In the genomic region with DNA sequence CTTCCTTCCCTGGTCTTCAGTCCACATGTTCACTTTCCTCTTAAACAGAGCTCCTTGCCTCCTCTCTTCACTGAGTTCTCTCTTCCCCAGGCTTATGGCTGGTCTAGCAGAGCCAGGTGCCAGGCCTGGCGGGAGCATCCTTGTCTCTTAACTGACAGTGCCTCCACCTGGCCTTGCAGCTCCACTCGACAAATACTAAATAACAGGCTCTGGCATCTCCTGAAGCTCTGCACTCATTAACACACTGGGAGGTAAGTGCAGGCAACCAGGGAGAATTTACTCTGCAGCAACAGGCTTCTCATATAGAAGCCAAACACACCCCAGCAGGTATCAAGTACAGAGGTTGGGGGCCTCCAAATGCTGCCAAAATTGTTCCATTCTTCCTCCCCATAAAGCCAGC, we compare ENCODE assay signal across 18 cellular contexts.
A peak's percentile ranks its signal among the peaks of the same experiment; 100 is the strongest.
DNase-seq lines count a peak whose midpoint lies in the region; ATAC-seq and TF ChIP-seq lines count a peak whose summit lies in the region.
"Had no signal": no experiment of that assay in that cellular context is flagged by ENCODE, and none has a peak within 500 bp of the region (broad histone marks: within the 10 kb centered on the region; RNA-seq: fewer than 3 reads in every experiment).

No MANE protein-coding gene starts in this region.

- H3F3A ChIP-seq in neural progenitor cell (ENCODE audit: low read depth): no peaks in the 10 kb centered on the region

- peak overlapping the region; percentile 30 for H3K27ac Mint-ChIP-seq in neural progenitor cell
- no peak overlapping the region for H3K27ac Mint-ChIP-seq in stimulated activated naive B cell treated with anti-CD40 and anti-IgM and Interleukin-4, amounts not matched to agents 10 μg/mL and 1 μg/mL and 100 μg/mL, for 72 hours
- H3K27ac Mint-ChIP-seq: activated naive CD8-positive, alpha-beta T cell treated with anti-CD3 and anti-CD28 coated beads, Interleukin-2, amount 50 U/mL, for 24 hours had no signal

- peak; percentile 60 for DNase-seq in NCI-H187 treated with DMSO at 0.1 percent for 48 hours (lab: John Stamatoyannopoulos, UW)
- DNase-seq in NCI-H748 (lab: John Stamatoyannopoulos, UW; ENCODE audit: unreplicated experiment): peak; percentile 98
- DNase-seq in neural progenitor cell (ENCODE audit: low spot score): peak; percentile 20
- DNase-seq in H7: no peak
- DNase-seq in GDM1 (lab: John Stamatoyannopoulos, UW): no peak
- DNase-seq in stimulated activated naive B cell treated with anti-CD40 and anti-IgM and Interleukin-4, amounts not matched to agents 10 μg/mL and 1 μg/mL and 100 μg/mL, for 72 hours: no peak
- DNase-seq: activated CD8-positive, alpha-beta memory T cell treated with anti-CD3 and anti-CD28 coated beads for 24 hours; activated naive CD8-positive, alpha-beta T cell treated with anti-CD3 and anti-CD28 coated beads, Interleukin-2, amount 50 U/mL, for 24 hours; dermis blood vessel endothelial cell; left colon; MG63; midbrain; SIG-M5 had no signal

- peaks cover 36% of the 10 kb centered on the region for H3K4me1 Mint-ChIP-seq in neural progenitor cell
- no peaks in the 10 kb centered on the region for H3K4me1 Mint-ChIP-seq in stimulated activated naive B cell treated with anti-CD40 and anti-IgM and Interleukin-4, amounts not matched to agents 10 μg/mL and 1 μg/mL and 100 μg/mL, for 72 hours
- H3K4me1 Mint-ChIP-seq: activated naive CD8-positive, alpha-beta T cell treated with anti-CD3 and anti-CD28 coated beads, Interleukin-2, amount 50 U/mL, for 24 hours had no signal

- no peaks in the 10 kb centered on the region for H3K36me3 Mint-ChIP-seq in neural progenitor cell
- H3K36me3 Mint-ChIP-seq in stimulated activated naive B cell treated with anti-CD40 and anti-IgM and Interleukin-4, amounts not matched to agents 10 μg/mL and 1 μg/mL and 100 μg/mL, for 72 hours: no peaks in the 10 kb centered on the region

- H3K27ac ChIP-seq in HEK293 (ENCODE audit: extremely low read depth, low read depth, low read length) (no peak overlapping the region), neural progenitor cell (no peak overlapping the region)

- H3K4me1 ChIP-seq in HEK293 (ENCODE audit: control insufficient read depth, insufficient read depth, low read length) (no peaks in the 10 kb centered on the region), neural progenitor cell (peaks cover 13% of the 10 kb centered on the region)

- H3K4me3 Mint-ChIP-seq in neural progenitor cell: no peak overlapping the region
- no peak overlapping the region for H3K4me3 Mint-ChIP-seq in stimulated activated naive B cell treated with anti-CD40 and anti-IgM and Interleukin-4, amounts not matched to agents 10 μg/mL and 1 μg/mL and 100 μg/mL, for 72 hours
- H3K4me3 Mint-ChIP-seq: activated naive CD8-positive, alpha-beta T cell treated with anti-CD3 and anti-CD28 coated beads, Interleukin-2, amount 50 U/mL, for 24 hours; neural crest cell had no signal

- peaks cover 13% of the 10 kb centered on the region for H3K27me3 Mint-ChIP-seq in neural progenitor cell (ENCODE audit: insufficient read depth, low read depth)
- peaks cover 0 to 4% of the 10 kb centered on the region in 2 donors for H3K27me3 Mint-ChIP-seq in stimulated activated naive B cell treated with anti-CD40 and anti-IgM and Interleukin-4, amounts not matched to agents 10 μg/mL and 1 μg/mL and 100 μg/mL, for 72 hours
- H3K27me3 Mint-ChIP-seq: activated naive CD8-positive, alpha-beta T cell treated with anti-CD3 and anti-CD28 coated beads, Interleukin-2, amount 50 U/mL, for 24 hours had no signal

- H3K9ac ChIP-seq in neural progenitor cell: no peak overlapping the region

- H3K36me3 ChIP-seq in HEK293 (ENCODE audit: control insufficient read depth in 2 of 2, insufficient read depth in 1 of 2, low read length in 2 of 2) (no peaks in the 10 kb centered on the region), neural progenitor cell (no peaks in the 10 kb centered on the region), H7 (replicated peaks; ENCODE audit: control insufficient read depth, insufficient read depth, low read length) (no peaks in the 10 kb centered on the region)
- H3K36me3 ChIP-seq: MG63 had no signal

- POLR2A ChIA-PET in HEK293 (lab: Yijun Ruan, JAX): no interaction called here

- no peak for ATAC-seq in HG02798 (IDR thresholded peaks at IDR 0.05; ENCODE audit: poor library complexity, unreplicated experiment)
- no peak for ATAC-seq in stimulated activated naive B cell treated with anti-CD40 and anti-IgM and Interleukin-4, amounts not matched to agents 10 μg/mL and 1 μg/mL and 100 μg/mL, for 72 hours (replicated peaks)
- ATAC-seq: activated CD4-positive, CD25-positive, alpha-beta regulatory T cell treated with anti-CD3 and anti-CD28 coated beads, Interleukin-2, amount 50 U/mL, for 24 hours; activated naive CD8-positive, alpha-beta T cell treated with anti-CD3 and anti-CD28 coated beads, Interleukin-2, amount 50 U/mL, for 24 hours; left colon had no signal

- CTCF ChIA-PET in HEK293 (lab: Yijun Ruan, JAX): interaction anchor here (0.6 to 1.3 kb wide), 2 partner anchors 13 to 693 kb away, joined by 3 read pairs; no protein-coding TSS in a partner anchor

- H2AFZ ChIP-seq in neural progenitor cell (replicated peaks): peak overlapping the region; percentile 1

- peaks cover 14% of the 10 kb centered on the region for H3K9me3 Mint-ChIP-seq in neural progenitor cell
- no peaks in the 10 kb centered on the region for H3K9me3 Mint-ChIP-seq in stimulated activated naive B cell treated with anti-CD40 and anti-IgM and Interleukin-4, amounts not matched to agents 10 μg/mL and 1 μg/mL and 100 μg/mL, for 72 hours
- H3K9me3 Mint-ChIP-seq: activated naive CD8-positive, alpha-beta T cell treated with anti-CD3 and anti-CD28 coated beads, Interleukin-2, amount 50 U/mL, for 24 hours had no signal

- no peak overlapping the region for H3K4me3 ChIP-seq in HEK293 (ENCODE audit: low read depth, low read length)
- no peak overlapping the region for H3K4me3 ChIP-seq in neural progenitor cell
- no peak overlapping the region for H3K4me3 ChIP-seq in H7 (ENCODE audit: insufficient read depth, low read depth, low read length)
- H3K4me3 ChIP-seq: MG63, smooth muscle cell had no signal

- no peaks in the 10 kb centered on the region for H4K20me1 ChIP-seq in neural progenitor cell (ENCODE audit: low read depth)

- H3K9me3 ChIP-seq in HEK293 (ENCODE audit: control insufficient read depth, insufficient read depth, low read depth, low read length) (no peaks in the 10 kb centered on the region), neural progenitor cell (ENCODE audit: low read depth) (no peaks in the 10 kb centered on the region)
- H3K9me3 ChIP-seq: MG63 had no signal

- H3K79me2 ChIP-seq in neural progenitor cell (ENCODE audit: low read depth): no peaks in the 10 kb centered on the region

- no peak for TF ChIP-seq CTCF in HEK293 (tag by site-specific recombination; IDR thresholded peaks at IDR 0.05)
- no peak for TF ChIP-seq CTCF in neural progenitor cell (IDR thresholded peaks at IDR 0.05)

- no peak overlapping the region for H3K4me2 ChIP-seq in neural progenitor cell
- H3K4me2 ChIP-seq: smooth muscle cell had no signal

- H3K27me3 ChIP-seq in neural progenitor cell (no peaks in the 10 kb centered on the region), H7 (ENCODE audit: control insufficient read depth, insufficient read depth, low read length) (no peaks in the 10 kb centered on the region)
- H3K27me3 ChIP-seq: MG63 had no signal

TF ChIP-seq in HEK293, 187 proteins besides CTCF, POLR2A, EP300 and RAD21:
- TF ChIP-seq ZNF202 (tag by site-specific recombination; IDR thresholded peaks at IDR 0.05; ENCODE audit: borderline replicate concordance) (no peak), ZIC2 (tag by site-specific recombination; IDR thresholded peaks at IDR 0.05) (peak; percentile 98), SCRT2 (tag by site-specific recombination; IDR thresholded peaks at IDR 0.05) (peak; percentile 39; the same call in 1 of the 2 replicates), ZNF175 (tag by site-specific recombination; IDR thresholded peaks at IDR 0.05) (no peak)

Comparison
In these comparisons a context has a peak if more than half of its experiments do, and no peak if none do; other contexts are left out.
1. DNase-seq: peak in NCI-H187 treated with DMSO at 0.1 percent for 48 hours (single experiment), NCI-H748 (single experiment) and neural progenitor cell (single experiment); none in H7 (single experiment), GDM1 (single experiment) and stimulated activated naive B cell treated with anti-CD40 and anti-IgM and Interleukin-4, amounts not matched to agents 10 μg/mL and 1 μg/mL and 100 μg/mL, for 72 hours (single experiment).